Comparison of ENCODE assay signal across 1 cellular context in the genomic region with DNA sequence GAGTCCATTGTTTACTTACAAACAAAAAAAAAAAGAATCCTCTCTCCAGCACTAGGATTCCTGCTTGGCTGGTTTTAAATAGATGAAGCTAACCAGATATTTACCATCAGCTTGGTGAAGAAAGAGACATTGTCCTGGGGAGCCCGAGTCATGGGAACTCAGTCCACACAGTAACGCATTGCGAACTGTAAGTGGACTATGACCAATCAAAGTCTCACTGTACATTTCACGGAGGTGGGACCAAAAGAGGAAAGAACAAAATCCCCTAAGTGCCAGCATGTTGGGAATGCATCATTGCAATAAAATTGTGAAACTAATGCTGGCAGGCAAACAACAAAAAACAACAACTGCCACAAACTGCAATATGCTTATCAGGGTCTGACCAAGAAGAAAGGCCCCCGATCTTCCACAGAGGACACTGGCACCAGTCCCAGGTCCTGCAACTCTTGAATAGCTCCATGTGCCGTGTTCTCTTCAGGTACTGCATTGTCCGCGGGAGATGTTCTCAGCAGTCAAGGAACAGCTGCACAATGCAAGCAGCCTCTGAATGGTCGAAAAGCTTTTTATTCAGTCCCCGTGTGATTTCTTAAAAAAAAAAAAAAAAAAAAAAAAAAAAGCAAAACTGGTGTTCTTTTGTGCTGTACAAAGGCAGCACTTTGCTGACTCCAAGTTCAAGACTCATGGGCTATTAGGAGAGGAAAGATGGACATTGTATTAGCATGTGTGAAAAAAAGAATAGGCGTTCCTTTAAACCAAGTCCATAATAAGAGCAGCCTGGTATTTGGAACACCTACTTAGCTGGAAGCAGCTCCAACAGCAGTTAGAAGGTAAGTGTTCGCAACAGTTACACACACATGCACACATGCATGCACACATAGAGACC.
TF ChIP-seq lines count a peak whose summit lies in the region.

No MANE protein-coding gene starts in this region.

TF ChIP-seq in HepG2, 621 proteins besides CTCF, POLR2A, EP300 and RAD21 (continued from another document and continues in another):
- TF ChIP-seq ZNF672 (CRISPR knock-in tag; IDR thresholded peaks at IDR 0.05) (no peak), HDAC1 (CRISPR knock-in tag; IDR thresholded peaks at IDR 0.05) (no peak), ZNF878 (CRISPR knock-in tag; IDR thresholded peaks at IDR 0.05) (no peak), ZNF484 (CRISPR knock-in tag; IDR thresholded peaks at IDR 0.05; ENCODE audit: borderline replicate concordance, low read depth) (no peak), ESRRA (CRISPR knock-in tag; IDR thresholded peaks at IDR 0.05; ENCODE audit: low read depth) (no peak), ZNF205 (CRISPR knock-in tag; IDR thresholded peaks at IDR 0.05) (0 out of 2 replicates have a peak, but pooled peaks have one; percentile 26), ZNF232 (CRISPR knock-in tag; IDR thresholded peaks at IDR 0.05; ENCODE audit: borderline replicate concordance) (no peak), ZFYVE20 (CRISPR knock-in tag; IDR thresholded peaks at IDR 0.05; ENCODE audit: borderline replicate concordance, low read depth) (no peak), NCOR1 (IDR thresholded peaks at IDR 0.05; ENCODE audit: borderline replicate concordance, low read length) (peak; percentile 82), CBFB (CRISPR knock-in tag; IDR thresholded peaks at IDR 0.05) (no peak), ZNF747 (CRISPR knock-in tag; IDR thresholded peaks at IDR 0.05; ENCODE audit: borderline replicate concordance) (no peak), SMYD3 (CRISPR knock-in tag; IDR thresholded peaks at IDR 0.05) (no peak), ZNF720 (CRISPR knock-in tag; IDR thresholded peaks at IDR 0.05) (no peak), NRL (CRISPR knock-in tag; IDR thresholded peaks at IDR 0.05; ENCODE audit: borderline replicate concordance) (no peak), FOXA3 (CRISPR knock-in tag; IDR thresholded peaks at IDR 0.05) (peak; percentile 72), ZBTB3 (CRISPR knock-in tag; IDR thresholded peaks at IDR 0.05; ENCODE audit: borderline replicate concordance, low read depth) (no peak), ZFP90 (CRISPR knock-in tag; IDR thresholded peaks at IDR 0.05; ENCODE audit: borderline replicate concordance) (no peak), CHD4 (IDR thresholded peaks at IDR 0.05; ENCODE audit: borderline replicate concordance, low read length) (no peak), ZNF101 (CRISPR knock-in tag; IDR thresholded peaks at IDR 0.05; ENCODE audit: borderline replicate concordance, low read depth) (no peak), HMG20A (CRISPR knock-in tag; IDR thresholded peaks at IDR 0.05; ENCODE audit: borderline replicate concordance) (peak; percentile 75), ZFP82 (CRISPR knock-in tag; IDR thresholded peaks at IDR 0.05; ENCODE audit: borderline replicate concordance) (no peak), PAX8 (CRISPR knock-in tag; IDR thresholded peaks at IDR 0.05; ENCODE audit: borderline replicate concordance) (no peak), RBAK (CRISPR knock-in tag; IDR thresholded peaks at IDR 0.05) (no peak), SP140L (CRISPR knock-in tag; IDR thresholded peaks at IDR 0.05; ENCODE audit: borderline replicate concordance) (no peak), CENPX (CRISPR knock-in tag; IDR thresholded peaks at IDR 0.05) (no peak), ZSCAN30 (CRISPR knock-in tag; IDR thresholded peaks at IDR 0.05) (no peak)
- TF ChIP-seq, protein P1, sequence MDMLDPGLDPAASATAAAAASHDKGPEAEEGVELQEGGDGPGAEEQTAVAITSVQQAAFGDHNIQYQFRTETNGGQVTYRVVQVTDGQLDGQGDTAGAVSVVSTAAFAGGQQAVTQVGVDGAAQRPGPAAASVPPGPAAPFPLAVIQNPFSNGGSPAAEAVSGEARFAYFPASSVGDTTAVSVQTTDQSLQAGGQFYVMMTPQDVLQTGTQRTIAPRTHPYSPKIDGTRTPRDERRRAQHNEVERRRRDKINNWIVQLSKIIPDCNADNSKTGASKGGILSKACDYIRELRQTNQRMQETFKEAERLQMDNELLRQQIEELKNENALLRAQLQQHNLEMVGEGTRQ (IDR thresholded peaks at IDR 0.05; ENCODE audit: low read depth, low read length), result no peak
- TF ChIP-seq, protein P1 (CRISPR knock-in tag; IDR thresholded peaks at IDR 0.05; ENCODE audit: borderline replicate concordance), result no peak
- TF ChIP-seq, protein P2, sequence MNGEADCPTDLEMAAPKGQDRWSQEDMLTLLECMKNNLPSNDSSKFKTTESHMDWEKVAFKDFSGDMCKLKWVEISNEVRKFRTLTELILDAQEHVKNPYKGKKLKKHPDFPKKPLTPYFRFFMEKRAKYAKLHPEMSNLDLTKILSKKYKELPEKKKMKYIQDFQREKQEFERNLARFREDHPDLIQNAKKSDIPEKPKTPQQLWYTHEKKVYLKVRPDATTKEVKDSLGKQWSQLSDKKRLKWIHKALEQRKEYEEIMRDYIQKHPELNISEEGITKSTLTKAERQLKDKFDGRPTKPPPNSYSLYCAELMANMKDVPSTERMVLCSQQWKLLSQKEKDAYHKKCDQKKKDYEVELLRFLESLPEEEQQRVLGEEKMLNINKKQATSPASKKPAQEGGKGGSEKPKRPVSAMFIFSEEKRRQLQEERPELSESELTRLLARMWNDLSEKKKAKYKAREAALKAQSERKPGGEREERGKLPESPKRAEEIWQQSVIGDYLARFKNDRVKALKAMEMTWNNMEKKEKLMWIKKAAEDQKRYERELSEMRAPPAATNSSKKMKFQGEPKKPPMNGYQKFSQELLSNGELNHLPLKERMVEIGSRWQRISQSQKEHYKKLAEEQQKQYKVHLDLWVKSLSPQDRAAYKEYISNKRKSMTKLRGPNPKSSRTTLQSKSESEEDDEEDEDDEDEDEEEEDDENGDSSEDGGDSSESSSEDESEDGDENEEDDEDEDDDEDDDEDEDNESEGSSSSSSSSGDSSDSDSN (CRISPR knock-in tag; IDR thresholded peaks at IDR 0.05), result no peak
- TF ChIP-seq, protein P3, sequence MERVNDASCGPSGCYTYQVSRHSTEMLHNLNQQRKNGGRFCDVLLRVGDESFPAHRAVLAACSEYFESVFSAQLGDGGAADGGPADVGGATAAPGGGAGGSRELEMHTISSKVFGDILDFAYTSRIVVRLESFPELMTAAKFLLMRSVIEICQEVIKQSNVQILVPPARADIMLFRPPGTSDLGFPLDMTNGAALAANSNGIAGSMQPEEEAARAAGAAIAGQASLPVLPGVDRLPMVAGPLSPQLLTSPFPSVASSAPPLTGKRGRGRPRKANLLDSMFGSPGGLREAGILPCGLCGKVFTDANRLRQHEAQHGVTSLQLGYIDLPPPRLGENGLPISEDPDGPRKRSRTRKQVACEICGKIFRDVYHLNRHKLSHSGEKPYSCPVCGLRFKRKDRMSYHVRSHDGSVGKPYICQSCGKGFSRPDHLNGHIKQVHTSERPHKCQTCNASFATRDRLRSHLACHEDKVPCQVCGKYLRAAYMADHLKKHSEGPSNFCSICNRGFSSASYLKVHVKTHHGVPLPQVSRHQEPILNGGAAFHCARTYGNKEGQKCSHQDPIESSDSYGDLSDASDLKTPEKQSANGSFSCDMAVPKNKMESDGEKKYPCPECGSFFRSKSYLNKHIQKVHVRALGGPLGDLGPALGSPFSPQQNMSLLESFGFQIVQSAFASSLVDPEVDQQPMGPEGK (CRISPR knock-in tag; IDR thresholded peaks at IDR 0.05), result peak; percentile 38
- TF ChIP-seq, protein P4, sequence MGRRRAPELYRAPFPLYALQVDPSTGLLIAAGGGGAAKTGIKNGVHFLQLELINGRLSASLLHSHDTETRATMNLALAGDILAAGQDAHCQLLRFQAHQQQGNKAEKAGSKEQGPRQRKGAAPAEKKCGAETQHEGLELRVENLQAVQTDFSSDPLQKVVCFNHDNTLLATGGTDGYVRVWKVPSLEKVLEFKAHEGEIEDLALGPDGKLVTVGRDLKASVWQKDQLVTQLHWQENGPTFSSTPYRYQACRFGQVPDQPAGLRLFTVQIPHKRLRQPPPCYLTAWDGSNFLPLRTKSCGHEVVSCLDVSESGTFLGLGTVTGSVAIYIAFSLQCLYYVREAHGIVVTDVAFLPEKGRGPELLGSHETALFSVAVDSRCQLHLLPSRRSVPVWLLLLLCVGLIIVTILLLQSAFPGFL (CRISPR knock-in tag; IDR thresholded peaks at IDR 0.05), result no peak
- TF ChIP-seq, protein P5, sequence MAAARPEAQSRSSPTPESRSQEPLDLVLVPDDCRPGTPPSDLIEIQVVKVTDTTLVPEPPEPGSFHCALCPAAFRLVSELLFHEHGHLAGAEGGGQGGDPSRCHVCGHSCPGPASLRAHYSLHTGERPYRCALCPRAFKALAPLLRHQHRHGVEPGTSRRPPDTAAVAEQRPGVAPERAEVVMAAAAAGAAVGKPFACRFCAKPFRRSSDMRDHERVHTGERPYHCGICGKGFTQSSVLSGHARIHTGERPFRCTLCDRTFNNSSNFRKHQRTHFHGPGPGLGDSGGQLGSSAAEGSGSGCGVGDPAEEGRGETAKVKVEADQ (CRISPR knock-in tag; IDR thresholded peaks at IDR 0.05; ENCODE audit: borderline replicate concordance), result no peak
- TF ChIP-seq, protein P6, sequence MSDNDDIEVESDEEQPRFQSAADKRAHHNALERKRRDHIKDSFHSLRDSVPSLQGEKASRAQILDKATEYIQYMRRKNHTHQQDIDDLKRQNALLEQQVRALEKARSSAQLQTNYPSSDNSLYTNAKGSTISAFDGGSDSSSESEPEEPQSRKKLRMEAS (IDR thresholded peaks at IDR 0.05), result 0 out of 2 replicates have a peak, but pooled peaks have one; percentile 13
- TF ChIP-seq, protein P7, sequence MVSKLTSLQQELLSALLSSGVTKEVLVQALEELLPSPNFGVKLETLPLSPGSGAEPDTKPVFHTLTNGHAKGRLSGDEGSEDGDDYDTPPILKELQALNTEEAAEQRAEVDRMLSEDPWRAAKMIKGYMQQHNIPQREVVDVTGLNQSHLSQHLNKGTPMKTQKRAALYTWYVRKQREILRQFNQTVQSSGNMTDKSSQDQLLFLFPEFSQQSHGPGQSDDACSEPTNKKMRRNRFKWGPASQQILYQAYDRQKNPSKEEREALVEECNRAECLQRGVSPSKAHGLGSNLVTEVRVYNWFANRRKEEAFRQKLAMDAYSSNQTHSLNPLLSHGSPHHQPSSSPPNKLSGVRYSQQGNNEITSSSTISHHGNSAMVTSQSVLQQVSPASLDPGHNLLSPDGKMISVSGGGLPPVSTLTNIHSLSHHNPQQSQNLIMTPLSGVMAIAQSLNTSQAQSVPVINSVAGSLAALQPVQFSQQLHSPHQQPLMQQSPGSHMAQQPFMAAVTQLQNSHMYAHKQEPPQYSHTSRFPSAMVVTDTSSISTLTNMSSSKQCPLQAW (CRISPR knock-in tag; IDR thresholded peaks at IDR 0.05), result no peak
- TF ChIP-seq, protein P8, sequence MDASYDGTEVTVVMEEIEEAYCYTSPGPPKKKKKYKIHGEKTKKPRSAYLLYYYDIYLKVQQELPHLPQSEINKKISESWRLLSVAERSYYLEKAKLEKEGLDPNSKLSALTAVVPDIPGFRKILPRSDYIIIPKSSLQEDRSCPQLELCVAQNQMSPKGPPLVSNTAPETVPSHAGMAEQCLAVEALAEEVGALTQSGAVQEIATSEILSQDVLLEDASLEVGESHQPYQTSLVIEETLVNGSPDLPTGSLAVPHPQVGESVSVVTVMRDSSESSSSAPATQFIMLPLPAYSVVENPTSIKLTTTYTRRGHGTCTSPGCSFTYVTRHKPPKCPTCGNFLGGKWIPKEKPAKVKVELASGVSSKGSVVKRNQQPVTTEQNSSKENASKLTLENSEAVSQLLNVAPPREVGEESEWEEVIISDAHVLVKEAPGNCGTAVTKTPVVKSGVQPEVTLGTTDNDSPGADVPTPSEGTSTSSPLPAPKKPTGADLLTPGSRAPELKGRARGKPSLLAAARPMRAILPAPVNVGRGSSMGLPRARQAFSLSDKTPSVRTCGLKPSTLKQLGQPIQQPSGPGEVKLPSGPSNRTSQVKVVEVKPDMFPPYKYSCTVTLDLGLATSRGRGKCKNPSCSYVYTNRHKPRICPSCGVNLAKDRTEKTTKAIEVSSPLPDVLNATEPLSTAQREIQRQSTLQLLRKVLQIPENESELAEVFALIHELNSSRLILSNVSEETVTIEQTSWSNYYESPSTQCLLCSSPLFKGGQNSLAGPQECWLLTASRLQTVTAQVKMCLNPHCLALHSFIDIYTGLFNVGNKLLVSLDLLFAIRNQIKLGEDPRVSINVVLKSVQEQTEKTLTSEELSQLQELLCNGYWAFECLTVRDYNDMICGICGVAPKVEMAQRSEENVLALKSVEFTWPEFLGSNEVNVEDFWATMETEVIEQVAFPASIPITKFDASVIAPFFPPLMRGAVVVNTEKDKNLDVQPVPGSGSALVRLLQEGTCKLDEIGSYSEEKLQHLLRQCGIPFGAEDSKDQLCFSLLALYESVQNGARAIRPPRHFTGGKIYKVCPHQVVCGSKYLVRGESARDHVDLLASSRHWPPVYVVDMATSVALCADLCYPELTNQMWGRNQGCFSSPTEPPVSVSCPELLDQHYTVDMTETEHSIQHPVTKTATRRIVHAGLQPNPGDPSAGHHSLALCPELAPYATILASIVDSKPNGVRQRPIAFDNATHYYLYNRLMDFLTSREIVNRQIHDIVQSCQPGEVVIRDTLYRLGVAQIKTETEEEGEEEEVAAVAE (CRISPR knock-in tag; IDR thresholded peaks at IDR 0.05; ENCODE audit: borderline replicate concordance), result no peak
- TF ChIP-seq, protein P9, sequence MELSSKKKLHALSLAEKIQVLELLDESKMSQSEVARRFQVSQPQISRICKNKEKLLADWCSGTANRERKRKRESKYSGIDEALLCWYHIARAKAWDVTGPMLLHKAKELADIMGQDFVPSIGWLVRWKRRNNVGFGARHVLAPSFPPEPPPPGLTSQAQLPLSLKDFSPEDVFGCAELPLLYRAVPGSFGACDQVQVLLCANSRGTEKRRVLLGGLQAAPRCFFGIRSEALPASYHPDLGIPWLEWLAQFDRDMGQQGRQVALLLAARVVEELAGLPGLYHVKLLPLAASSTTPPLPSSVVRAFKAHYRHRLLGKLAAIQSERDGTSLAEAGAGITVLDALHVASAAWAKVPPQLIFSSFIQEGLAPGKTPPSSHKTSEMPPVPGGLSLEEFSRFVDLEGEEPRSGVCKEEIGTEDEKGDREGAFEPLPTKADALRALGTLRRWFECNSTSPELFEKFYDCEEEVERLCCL (CRISPR knock-in tag; IDR thresholded peaks at IDR 0.05; ENCODE audit: borderline replicate concordance), result no peak
- TF ChIP-seq, protein P10, sequence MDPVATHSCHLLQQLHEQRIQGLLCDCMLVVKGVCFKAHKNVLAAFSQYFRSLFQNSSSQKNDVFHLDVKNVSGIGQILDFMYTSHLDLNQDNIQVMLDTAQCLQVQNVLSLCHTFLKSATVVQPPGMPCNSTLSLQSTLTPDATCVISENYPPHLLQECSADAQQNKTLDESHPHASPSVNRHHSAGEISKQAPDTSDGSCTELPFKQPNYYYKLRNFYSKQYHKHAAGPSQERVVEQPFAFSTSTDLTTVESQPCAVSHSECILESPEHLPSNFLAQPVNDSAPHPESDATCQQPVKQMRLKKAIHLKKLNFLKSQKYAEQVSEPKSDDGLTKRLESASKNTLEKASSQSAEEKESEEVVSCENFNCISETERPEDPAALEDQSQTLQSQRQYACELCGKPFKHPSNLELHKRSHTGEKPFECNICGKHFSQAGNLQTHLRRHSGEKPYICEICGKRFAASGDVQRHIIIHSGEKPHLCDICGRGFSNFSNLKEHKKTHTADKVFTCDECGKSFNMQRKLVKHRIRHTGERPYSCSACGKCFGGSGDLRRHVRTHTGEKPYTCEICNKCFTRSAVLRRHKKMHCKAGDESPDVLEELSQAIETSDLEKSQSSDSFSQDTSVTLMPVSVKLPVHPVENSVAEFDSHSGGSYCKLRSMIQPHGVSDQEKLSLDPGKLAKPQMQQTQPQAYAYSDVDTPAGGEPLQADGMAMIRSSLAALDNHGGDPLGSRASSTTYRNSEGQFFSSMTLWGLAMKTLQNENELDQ (CRISPR knock-in tag; IDR thresholded peaks at IDR 0.05; ENCODE audit: borderline replicate concordance), result no peak
